In genomic region chrX:109890910-109891502, GRCh38 we compare ENCODE assay signal across 8 cellular contexts.
DNase-seq lines count a peak whose midpoint lies in the region; ATAC-seq and TF ChIP-seq lines count a peak whose summit lies in the region.

No MANE protein-coding gene starts in this region.

- H3K27ac Mint-ChIP-seq in WTC11 (no peak overlapping the region), chondrocyte (ENCODE audit: unreplicated experiment) (no peak overlapping the region)

- CTCF ChIA-PET in WTC11 (lab: Charles Lee): interaction anchor here (0.6 to 1.7 kb wide), 37 partner anchors 12 to 522 kb away, joined by 3 to 53 read pairs (median 4); partner anchors contain the start of gene KCNE5

- H3K4me1 ChIP-seq in left lung: peaks cover 0 to 19% of the 10 kb centered on the region in 2 donors

- no peaks in the 10 kb centered on the region for H3K4me1 Mint-ChIP-seq in WTC11
- H3K4me1 Mint-ChIP-seq in chondrocyte (ENCODE audit: low read depth): peaks cover 6% of the 10 kb centered on the region

- H3K36me3 Mint-ChIP-seq in WTC11: no peaks in the 10 kb centered on the region
- no peaks in the 10 kb centered on the region for H3K36me3 Mint-ChIP-seq in chondrocyte (ENCODE audit: low read depth)

- peak overlapping the region in 1 of 2 donors; percentile 83 for H3K27ac ChIP-seq in left lung

- TF ChIP-seq CTCF in HFF-Myc (IDR thresholded peaks at IDR 0.05; ENCODE audit: low read depth, low read length, missing control alignments): peak; percentile 79
- TF ChIP-seq CTCF in WTC11 (IDR thresholded peaks at IDR 0.05): peak; percentile 58
- TF ChIP-seq CTCF in chondrocyte (IDR thresholded peaks at IDR 0.05): peak; percentile 97
- TF ChIP-seq CTCF in left lung (IDR thresholded peaks at IDR 0.05): peak; percentile 78 to 90

- H3K4me3 Mint-ChIP-seq in WTC11: no peak overlapping the region
- H3K4me3 Mint-ChIP-seq in chondrocyte (ENCODE audit: unreplicated experiment): no peak overlapping the region

- H3K4me3 ChIP-seq in HFF-Myc (replicated peaks; ENCODE audit: low read depth, low read length): no peak overlapping the region
- no peak overlapping the region for H3K4me3 ChIP-seq in left lung

- ATAC-seq in WTC11 (peak; percentile 96), left lung (peak; percentile 89), GM19035 (IDR thresholded peaks at IDR 0.05; ENCODE audit: unreplicated experiment) (no peak)

- POLR2A ChIA-PET in WTC11 (lab: Charles Lee): no interaction called here

- H3K9me3 ChIP-seq in left lung: no peaks in the 10 kb centered on the region

- no peaks in the 10 kb centered on the region for H3K36me3 ChIP-seq in left lung

- peaks cover 0 to 9% of the 10 kb centered on the region in 2 donors for H3K27me3 ChIP-seq in left lung

- H3K9me3 Mint-ChIP-seq in WTC11: peaks cover 3% of the 10 kb centered on the region; the same call in 1 of the 2 replicates
- H3K9me3 Mint-ChIP-seq in chondrocyte (ENCODE audit: low read depth): no peaks in the 10 kb centered on the region

- intact Hi-C loops in left lung (cut with DNase I): no loop called here

- DNase-seq in GM03348 (ENCODE audit: low spot score): peak; percentile 58
- no peak for DNase-seq in HFF-Myc (ENCODE audit: extremely low read depth, low read depth)
- DNase-seq in NCI-H1930 (lab: John Stamatoyannopoulos, UW): peak; percentile 33 to 39
- DNase-seq in WTC11 (ENCODE audit: low spot score): peak; percentile 70
- DNase-seq in chondrocyte (ENCODE audit: low spot score): no peak
- DNase-seq in left lung: peak in 1 of 2 donors; percentile 59
- DNase-seq in stimulated activated CD4-positive, alpha-beta T cell treated with anti-CD3 and anti-CD28 coated beads, TNF-alpha, amount 100 ng/mL, for 48 hours (ENCODE audit: low read depth in 3 of 3): peak; percentile 8 to 27 (median 12)

- H3K27me3 Mint-ChIP-seq in WTC11 (ENCODE audit: low read depth) (peaks cover 2% of the 10 kb centered on the region; the same call in 1 of the 2 replicates), chondrocyte (ENCODE audit: low read depth) (peaks cover 18% of the 10 kb centered on the region)

TF ChIP-seq in WTC11, 78 proteins besides CTCF, POLR2A, EP300 and RAD21:
- TF ChIP-seq HMGXB4 (CRISPR knock-in tag; IDR thresholded peaks at IDR 0.05) (no peak), ATF1 (CRISPR knock-in tag; IDR thresholded peaks at IDR 0.05) (no peak), SP1 (CRISPR knock-in tag; conservative IDR thresholded peaks at IDR 0.05) (no peak), TP53 (CRISPR knock-in tag; IDR thresholded peaks at IDR 0.05) (no peak), ZNF317 (CRISPR knock-in tag; IDR thresholded peaks at IDR 0.05; ENCODE audit: borderline replicate concordance, low read depth) (no peak)
TF ChIP-seq in WTC11: peak in this region for 0.

Comparison
In these comparisons a context has a peak if more than half of its experiments do, and no peak if none do; other contexts are left out.
1. DNase-seq: peak in GM03348 (single experiment), NCI-H1930 (2 of 2), WTC11 (single experiment) and stimulated activated CD4-positive, alpha-beta T cell treated with anti-CD3 and anti-CD28 coated beads, TNF-alpha, amount 100 ng/mL, for 48 hours (3 of 3); none in HFF-Myc (single experiment) and chondrocyte (single experiment).
2. Peak in every context shown above with its lines, with median percentiles within 50 percentile points of each other: CTCF ChIP-seq.